ENCODE assay signal across 7 cellular contexts in genomic region chr17:50661795-50662391, GRCh38. TPM values are rescaled to one million over a fixed set of nuclear protein-coding genes. Genes with fewer than 3 reads are reported as not detected.
DNase-seq lines count a peak whose midpoint lies in the region; ATAC-seq and TF ChIP-seq lines count a peak whose summit lies in the region.

No MANE protein-coding gene starts in this region.

- peak overlapping the region; percentile 24 for H3K27ac ChIP-seq in foreskin keratinocyte

- H3K27me3 Mint-ChIP-seq in activated T-cell treated with anti-CD3 and anti-CD28 coated beads, Interleukin-2, amount 50 U/mL, for 4 hours (ENCODE audit: low read depth): peaks cover 6% of the 10 kb centered on the region

- H3K9me3 Mint-ChIP-seq in activated T-cell treated with anti-CD3 and anti-CD28 coated beads, Interleukin-2, amount 50 U/mL, for 4 hours: no peaks in the 10 kb centered on the region

- H3K4me3 ChIP-seq in skeletal muscle satellite cell (ENCODE audit: low read length): peak overlapping the region; percentile 16

- peak; percentile 81 to 84 for ATAC-seq in activated T-cell treated with anti-CD3 and anti-CD28 coated beads, Interleukin-2, amount 50 U/mL, for 4 hours
- ATAC-seq in foreskin keratinocyte (peak; percentile 87), HG03565 (IDR thresholded peaks at IDR 0.05; ENCODE audit: unreplicated experiment) (no peak), GM21529 (IDR thresholded peaks at IDR 0.05; ENCODE audit: unreplicated experiment) (no peak)

- no peak for TF ChIP-seq CTCF in foreskin keratinocyte (conservative IDR thresholded peaks at IDR 0.05)

- no peaks in the 10 kb centered on the region for H3K27me3 ChIP-seq in foreskin keratinocyte
- H3K27me3 ChIP-seq in skeletal muscle satellite cell (ENCODE audit: control insufficient read depth, insufficient read depth, low read length): no peaks in the 10 kb centered on the region

- peak overlapping the region; percentile 69 for H3K4me2 ChIP-seq in skeletal muscle satellite cell (ENCODE audit: low read length)

- H3K36me3 ChIP-seq in skeletal muscle satellite cell (ENCODE audit: insufficient read depth, low read length): peaks cover 32% of the 10 kb centered on the region

- H3K4me1 Mint-ChIP-seq in activated T-cell treated with anti-CD3 and anti-CD28 coated beads, Interleukin-2, amount 50 U/mL, for 4 hours (ENCODE audit: low read depth): peaks cover 15% of the 10 kb centered on the region

- no peaks in the 10 kb centered on the region for H3K36me3 Mint-ChIP-seq in activated T-cell treated with anti-CD3 and anti-CD28 coated beads, Interleukin-2, amount 50 U/mL, for 4 hours (ENCODE audit: insufficient read depth)

- DNase-seq in GDM1 (lab: John Stamatoyannopoulos, UW) (peak; percentile 76), NCI-H1436 treated with DMSO at 0.1 percent for 48 hours (lab: John Stamatoyannopoulos, UW) (peak; percentile 78), foreskin keratinocyte (peak; percentile 71 to 89)
- no peak for DNase-seq in activated T-cell treated with anti-CD3 and anti-CD28 coated beads, Interleukin-2, amount 50 U/mL, for 4 hours

- H3K4me3 Mint-ChIP-seq in activated T-cell treated with anti-CD3 and anti-CD28 coated beads, Interleukin-2, amount 50 U/mL, for 4 hours: peak overlapping the region; percentile 16

- peak overlapping the region; percentile 63 for H3K9ac ChIP-seq in skeletal muscle satellite cell (ENCODE audit: low read depth, low read length)

- no peaks in the 10 kb centered on the region for H3K9me3 ChIP-seq in skeletal muscle satellite cell (replicated peaks; ENCODE audit: low read length)

- H3K4me1 ChIP-seq in foreskin keratinocyte (peaks cover 12% of the 10 kb centered on the region), skeletal muscle satellite cell (ENCODE audit: control insufficient read depth, insufficient read depth, low read length) (peaks cover 36% of the 10 kb centered on the region)

RNA-seq across cellular contexts. Expression of gene ABCC3, which starts 27.2 kb away (rescaled TPM):
- under 1 TPM; 0.26 to 0.63 (median 0.49) TPM for total RNA-seq in activated T-cell treated with anti-CD3 and anti-CD28 coated beads, Interleukin-2, amount 50 U/mL, for 4 hours
- total RNA-seq in foreskin keratinocyte: 22.5 and 28.4 TPM in 2 replicates
- polyA plus RNA-seq in foreskin keratinocyte: 19.7 and 24.1 TPM in 2 replicates
- total RNA-seq in skeletal muscle satellite cell (2012; rRNA removed): 26.0 and 38.0 TPM in 2 replicates

RNA-seq across cellular contexts. Expression of gene ANKRD40, which starts 45.8 kb away (rescaled TPM):
- total RNA-seq in activated T-cell treated with anti-CD3 and anti-CD28 coated beads, Interleukin-2, amount 50 U/mL, for 4 hours: 10 to 100 TPM; 54.4 to 61.1 (median 59.1) TPM
- total RNA-seq in foreskin keratinocyte: 35.6 and 38.8 TPM in 2 replicates
- 12.0 and 15.0 TPM in 2 replicates for polyA plus RNA-seq in foreskin keratinocyte
- total RNA-seq in skeletal muscle satellite cell (2012; rRNA removed): 30.2 and 31.7 TPM in 2 replicates

RNA-seq across cellular contexts. Expression of gene LUC7L3, which starts 57.5 kb away (rescaled TPM):
- total RNA-seq in activated T-cell treated with anti-CD3 and anti-CD28 coated beads, Interleukin-2, amount 50 U/mL, for 4 hours: 100 to 1,000 TPM in 2 of 3 donors, 10 to 100 TPM in 1; 99.8 to 108 (median 100) TPM
- 39.5 and 46.4 TPM in 2 replicates for total RNA-seq in foreskin keratinocyte
- 63.6 and 74.2 TPM in 2 replicates for polyA plus RNA-seq in foreskin keratinocyte
- total RNA-seq in skeletal muscle satellite cell (2012; rRNA removed): 18.8 and 21.5 TPM in 2 replicates

Comparison
In these comparisons a context has a peak if more than half of its experiments do, and no peak if none do; other contexts are left out.
1. ATAC-seq: peak in activated T-cell treated with anti-CD3 and anti-CD28 coated beads, Interleukin-2, amount 50 U/mL, for 4 hours (2 of 2) and foreskin keratinocyte (single experiment); none in HG03565 (single experiment) and GM21529 (single experiment).
2. RNA of gene ABCC3, which starts 27.2 kb away (total RNA-seq): 22.5 to 28.4 TPM in foreskin keratinocyte; 0.26 to 0.63 TPM in activated T-cell treated with anti-CD3 and anti-CD28 coated beads, Interleukin-2, amount 50 U/mL, for 4 hours; every median in the first group is over 10 times any median in the second.